In genomic region chr13:36870050-36870692, GRCh38 we compare ENCODE assay signal across 16 cellular contexts. TPM values are rescaled to one million over a fixed set of nuclear protein-coding genes. Genes with fewer than 3 reads are reported as not detected.
A peak's percentile ranks its signal among the peaks of the same experiment; 100 is the strongest.
DNase-seq lines count a peak whose midpoint lies in the region; ATAC-seq and TF ChIP-seq lines count a peak whose summit lies in the region.
"Had no signal": no experiment of that assay in that cellular context is flagged by ENCODE, and none has a peak within 500 bp of the region (broad histone marks: within the 10 kb centered on the region; RNA-seq: fewer than 3 reads in every experiment).

No MANE protein-coding gene starts in this region.

- peaks cover 9% of the 10 kb centered on the region for H3K4me1 Mint-ChIP-seq in type B pancreatic cell (ENCODE audit: unreplicated experiment)

- H3K4me3 Mint-ChIP-seq in type B pancreatic cell, result peak overlapping the region; percentile 12

- peak overlapping the region; percentile 47 for H3K27ac ChIP-seq in cardiac muscle cell
- H3K27ac ChIP-seq: A549, SK-N-MC had no signal

- intact Hi-C loops in left ventricle myocardium superior (cut with micrococcal nuclease) (no loop called here), left colon (cut with DNase I, micrococcal nuclease) (no loop called here)

- peak overlapping the region; percentile 91 for H3K27ac Mint-ChIP-seq in type B pancreatic cell

- H3K9me3 ChIP-seq in cardiac muscle cell (ENCODE audit: low read depth), result no peaks in the 10 kb centered on the region
- H3K9me3 ChIP-seq: A549 had no signal

- H3K27me3 Mint-ChIP-seq in type B pancreatic cell, result no peaks in the 10 kb centered on the region

- H3K4me3 ChIP-seq in cardiac muscle cell, result no peak overlapping the region
- H3K4me3 ChIP-seq: A549, SK-N-MC had no signal

- peaks cover 16% of the 10 kb centered on the region for H3K36me3 Mint-ChIP-seq in type B pancreatic cell

- no peak for ATAC-seq in left ventricle myocardium superior
- ATAC-seq in left colon, result peak; percentile 77
- ATAC-seq in HG03095 (IDR thresholded peaks at IDR 0.05; ENCODE audit: unreplicated experiment), result no peak
- ATAC-seq in HG02763 (IDR thresholded peaks at IDR 0.05; ENCODE audit: unreplicated experiment), result no peak
- ATAC-seq: A549, Panc1, Right ventricle myocardium inferior had no signal

- H3K9me3 Mint-ChIP-seq in type B pancreatic cell, result no peaks in the 10 kb centered on the region

- TF ChIP-seq CTCF in cardiac muscle cell (IDR thresholded peaks at IDR 0.05; ENCODE audit: low read depth, low read length) (no peak), type B pancreatic cell (conservative IDR thresholded peaks at IDR 0.05) (no peak)

- peaks cover 56% of the 10 kb centered on the region for H3K36me3 ChIP-seq in cardiac muscle cell

- no peaks in the 10 kb centered on the region for H3K27me3 ChIP-seq in cardiac muscle cell

- DNase-seq in cardiac muscle cell (ENCODE audit: low read depth in 1 of 2, low spot score in 1 of 2) (no peak), left ventricle myocardium superior (no peak), SKM-1 treated with dmso at 0.1 percent for 144 hours (lab: John Stamatoyannopoulos, UW; ENCODE audit: unreplicated experiment) (peak; percentile 79), left colon (no peak), type B pancreatic cell (ENCODE audit: extremely low spot score, unreplicated experiment) (no peak)
- no peak for DNase-seq in activated CD4-positive, CD25-positive, alpha-beta regulatory T cell (lab: John Stamatoyannopoulos, UW)
- DNase-seq: C1 segment of cervical spinal cord, NCI-H1048, NCI-H2227 treated with DMSO at 0.1 percent for 48 hours, NCI-H526 had no signal

- peaks cover 7% of the 10 kb centered on the region for H3K4me1 ChIP-seq in cardiac muscle cell (ENCODE audit: low read depth)
- H3K4me1 ChIP-seq: A549 had no signal

RNA-seq across cellular contexts. Expression of gene SMAD9, which starts 49.9 kb away (rescaled TPM):
- total RNA-seq in cardiac muscle cell (25.5 and 57.9 TPM in 2 replicates), left ventricle myocardium superior (4.5 TPM), left colon (10 to 100 TPM in 1 of 2 donors, 1 to 10 TPM in 1; 9.7 to 13.0 TPM), type B pancreatic cell (ENCODE audit: low replicate concordance) (12.2 and 19.7 TPM in 2 replicates)
- polyA plus RNA-seq in cardiac muscle cell, result 24.5 and 37.1 TPM in 2 replicates

RNA-seq across cellular contexts. Expression of gene RFXAP, which starts 51.1 kb away (rescaled TPM):
- 3.9 and 10.5 TPM in 2 replicates for total RNA-seq in cardiac muscle cell
- 10.5 and 17.6 TPM in 2 replicates for polyA plus RNA-seq in cardiac muscle cell
- 3.7 TPM for total RNA-seq in left ventricle myocardium superior
- 1 to 10 TPM; 2.9 to 3.4 TPM for total RNA-seq in left colon
- total RNA-seq in type B pancreatic cell (ENCODE audit: low replicate concordance), result 7.8 and 10.5 TPM in 2 replicates
